ENCODE assay signal across 12 cellular contexts in the genomic region with DNA sequence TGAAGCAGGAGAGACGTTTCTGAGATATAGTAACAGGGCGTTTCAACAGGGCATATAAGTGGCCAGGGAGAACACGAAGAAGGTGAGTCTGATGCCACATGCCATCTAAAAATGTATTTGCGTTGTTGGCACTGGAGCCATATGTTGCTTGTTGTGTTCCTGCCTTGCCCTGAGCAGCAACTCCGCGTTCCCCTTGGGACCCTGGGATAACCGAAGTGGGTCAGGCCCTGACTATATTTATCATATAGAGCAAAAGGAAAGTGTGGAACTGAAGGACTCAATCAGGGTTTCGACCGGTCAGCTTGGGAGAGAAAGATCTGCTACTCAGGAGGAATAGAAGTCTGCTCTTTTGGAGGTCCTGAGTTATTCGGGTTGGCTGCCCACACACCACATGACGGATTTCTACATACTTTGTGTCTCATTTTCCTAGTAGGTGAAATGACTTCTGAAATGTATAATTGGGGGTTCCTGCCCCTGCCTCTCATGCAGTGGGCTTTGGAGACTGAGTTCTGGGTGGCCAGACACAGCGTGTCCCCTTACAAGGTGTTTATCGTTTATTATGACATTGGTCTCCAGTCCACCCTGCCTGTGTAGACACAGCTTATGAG. TPM values are rescaled to one million over a fixed set of nuclear protein-coding genes. Genes with fewer than 3 reads are reported as not detected.
A peak's percentile ranks its signal among the peaks of the same experiment; 100 is the strongest.
DNase-seq lines count a peak whose midpoint lies in the region; ATAC-seq, FAIRE-seq and TF ChIP-seq lines count a peak whose summit lies in the region.
"Had no signal": no experiment of that assay in that cellular context is flagged by ENCODE, and none has a peak within 500 bp of the region (broad histone marks: within the 10 kb centered on the region; RNA-seq: fewer than 3 reads in every experiment).

No MANE protein-coding gene starts in this region.

- H3K4me3 ChIP-seq in HCT116 (replicated peaks in 1 of 2; ENCODE audit: low read depth in 1 of 2, low read length in 2 of 2) (no peak overlapping the region), GM12878 (0 out of 2 replicates have a peak overlapping the region, but pooled peaks have one; percentile 70)
- H3K4me3 ChIP-seq: mucosa of descending colon had no signal

- H3K79me2 ChIP-seq in HCT116 (ENCODE audit: insufficient read depth, low read length) (peaks cover 59% of the 10 kb centered on the region), GM12878 (ENCODE audit: control insufficient read depth, insufficient read depth, low read length) (peaks cover 12% of the 10 kb centered on the region)

- no peak for TF ChIP-seq POLR2A in HCT116 (IDR thresholded peaks at IDR 0.05; ENCODE audit: borderline replicate concordance, extremely low read depth, insufficient read depth, insufficient read length)
- TF ChIP-seq POLR2A in GM12878 (IDR thresholded peaks at IDR 0.05; ENCODE audit: low read depth, low read length) = no peak
- TF ChIP-seq POLR2A in GM12891 (IDR thresholded peaks at IDR 0.05; ENCODE audit: low read depth, low read length) = no peak

- peaks cover 82% of the 10 kb centered on the region for H3K27me3 Mint-ChIP-seq in neural crest cell (ENCODE audit: low read depth)

- peaks cover 27% of the 10 kb centered on the region for H3K4me1 Mint-ChIP-seq in neural crest cell

- H3K4me1 ChIP-seq in HCT116 (ENCODE audit: control insufficient read depth in 1 of 2, insufficient read depth in 2 of 2, low read length in 2 of 2) (peaks cover 9 to 29% of the 10 kb centered on the region in 2 experiments; a peak in 3 of 4 replicates), GM12878 (ENCODE audit: control insufficient read depth, insufficient read depth, low read length) (no peaks in the 10 kb centered on the region; the same call in 1 of the 2 replicates)

- H3K27ac ChIP-seq in HCT116 (ENCODE audit: low read depth, low read length) (no peak overlapping the region), GM12878 (ENCODE audit: control insufficient read depth, insufficient read depth) (no peak overlapping the region)

- H3K27ac Mint-ChIP-seq in neural crest cell (ENCODE audit: unreplicated experiment) = no peak overlapping the region
- H3K27ac Mint-ChIP-seq: dendritic cell treated with granulocyte-macrophage colony-stimulating factor and Interleukin-4, amounts not matched to agents 40 ng/mL and 50 ng/mL, for 4 days had no signal

- H3K9me3 ChIP-seq in HCT116 (ENCODE audit: control insufficient read depth in 1 of 2, insufficient read depth in 1 of 2, low read depth in 1 of 2, low read length in 2 of 2) (no peaks in the 10 kb centered on the region), GM12878 (replicated peaks; ENCODE audit: control insufficient read depth, insufficient read depth, low read length) (no peaks in the 10 kb centered on the region)
- H3K9me3 ChIP-seq: mucosa of descending colon had no signal

- TF ChIP-seq CTCF in HCT116 (IDR thresholded peaks at IDR 0.05 in 2 of 3, conservative IDR thresholded peaks at IDR 0.05 in 1 of 3; ENCODE audit: borderline replicate concordance in 1 of 3, insufficient read depth in 1 of 3, low read depth in 2 of 3, low read length in 2 of 3) (no peak), GM12878 (IDR thresholded peaks at IDR 0.05 in 2 of 3, conservative IDR thresholded peaks at IDR 0.05 in 1 of 3; ENCODE audit: control insufficient read depth in 2 of 3, extremely low read depth in 1 of 3, insufficient read depth in 1 of 3, low read depth in 3 of 3, low read length in 3 of 3) (no peak), neural crest cell (conservative IDR thresholded peaks at IDR 0.05) (no peak)

- no peaks in the 10 kb centered on the region for H3K9me3 Mint-ChIP-seq in neural crest cell
- H3K9me3 Mint-ChIP-seq: dendritic cell treated with granulocyte-macrophage colony-stimulating factor and Interleukin-4, amounts not matched to agents 40 ng/mL and 50 ng/mL, for 4 days had no signal

- ATAC-seq in HCT116 (no peak), GM12878 (no peak)
- ATAC-seq: mucosa of descending colon had no signal

- H3K9me2 ChIP-seq in HCT116 (ENCODE audit: insufficient read depth) = no peaks in the 10 kb centered on the region

- CTCF ChIA-PET in HCT116 (lab: Charles Lee) (no interaction called here), GM12878 (lab: Yijun Ruan, JAX) (no interaction called here)

- POLR2A ChIA-PET in HCT116 (lab: Charles Lee) = interaction anchor here (7.0 kb wide), 1 partner anchor 8 kb away, joined by 65 read pairs; no protein-coding TSS in a partner anchor
- POLR2A ChIA-PET in GM12878 (lab: Charles Lee) = no interaction called here

- in situ Hi-C loops in GM12878 (cut with MboI) = no loop called here

- peak overlapping the region; percentile 73 for H3K4me3 Mint-ChIP-seq in neural crest cell
- H3K4me3 Mint-ChIP-seq: dendritic cell treated with granulocyte-macrophage colony-stimulating factor and Interleukin-4, amounts not matched to agents 40 ng/mL and 50 ng/mL, for 4 days had no signal

- SMC1A ChIA-PET in GM12878 (lab: Charles Lee; ENCODE audit: uncharacterized antibody, unreplicated experiment) = no interaction called here

- H3K27me3 ChIP-seq in HCT116 (ENCODE audit: insufficient read depth, low read length) (no peaks in the 10 kb centered on the region), GM12878 (replicated peaks in 1 of 2; ENCODE audit: control insufficient read depth in 2 of 2, insufficient read depth in 2 of 2, low read length in 1 of 2) (peaks cover 2 to 4% of the 10 kb centered on the region in 2 experiments; a peak in 2 of 4 replicates)

- intact Hi-C loops in HCT116 (cut with micrococcal nuclease) = loop anchor here (5.0 kb wide), 2 partner anchors 127 to 292 kb away; a partner anchor contains a TSS
- intact Hi-C loops in GM12878 (cut with micrococcal nuclease; ENCODE audit: unreplicated experiment) = no loop called here

- peaks cover 37 to 56% of the 10 kb centered on the region in 2 experiments for H3K36me3 ChIP-seq in HCT116 (ENCODE audit: control insufficient read depth in 1 of 2, insufficient read depth in 2 of 2, low read length in 2 of 2)
- no peaks in the 10 kb centered on the region for H3K36me3 ChIP-seq in GM12878 (ENCODE audit: control insufficient read depth in 2 of 2, insufficient read depth in 2 of 2, low read length in 1 of 2)

- H3K36me3 Mint-ChIP-seq in neural crest cell (ENCODE audit: low read depth) = no peaks in the 10 kb centered on the region

- no peak overlapping the region; the same call in 1 of the 2 replicates for H3K4me2 ChIP-seq in HCT116 (ENCODE audit: low read length)
- peak overlapping the region; percentile 18; the same call in 1 of the 2 replicates for H3K4me2 ChIP-seq in GM12878 (ENCODE audit: control insufficient read depth, insufficient read depth)

- DNase-seq in NCI-H1694 treated with DMSO at 0.1 percent for 48 hours (lab: John Stamatoyannopoulos, UW) (peak; percentile 20), NCI-H1694 (lab: John Stamatoyannopoulos, UW) (no peak), HCT116 (ENCODE audit: low read depth, low spot score) (no peak), GM12878 (ENCODE audit: low read depth, low spot score) (no peak), neural crest cell (ENCODE audit: low read depth, low spot score) (no peak), SIG-M5 treated with dmso at 0.1 percent for 504 hours (lab: John Stamatoyannopoulos, UW; ENCODE audit: unreplicated experiment) (no peak), GM12891 (ENCODE audit: insufficient read length, low spot score) (no peak), Kasumi-1 (lab: John Stamatoyannopoulos, UW) (no peak)
- DNase-seq: 8988T, mucosa of descending colon, T1000 had no signal

- H3K9ac ChIP-seq in HCT116 (ENCODE audit: low read length) (no peak overlapping the region), GM12878 (ENCODE audit: control insufficient read depth, insufficient read depth, low read length) (no peak overlapping the region)

- no peak for TF ChIP-seq RAD21 in HCT116 (IDR thresholded peaks at IDR 0.05; ENCODE audit: low read depth)
- TF ChIP-seq RAD21 in GM12878 (IDR thresholded peaks at IDR 0.05; ENCODE audit: insufficient read depth, low read depth, low read length) = no peak

- TF ChIP-seq EP300 in GM12878 (IDR thresholded peaks at IDR 0.05; ENCODE audit: borderline replicate concordance in 1 of 2, control insufficient read depth in 1 of 2, low read depth in 2 of 2, low read length in 2 of 2) = no peak

- peaks cover 7% of the 10 kb centered on the region; the same call in 1 of the 2 replicates for H4K20me1 ChIP-seq in HCT116 (ENCODE audit: insufficient read depth)
- no peaks in the 10 kb centered on the region for H4K20me1 ChIP-seq in GM12878 (ENCODE audit: control insufficient read depth, insufficient read depth)

- FAIRE-seq in GM12878 (lab: Jason Lieb, UNC) (peak; percentile 27), GM12891 (lab: Jason Lieb, UNC) (no peak)

- WGBS in GM12878 (ENCODE audit: insufficient coverage, insufficient replicate concordance, low lambda C conversion rate, missing lambda C conversion rate) = 54% methylated on average over 13 of the region's 13 CpGs

- no peak overlapping the region for H2AFZ ChIP-seq in HCT116 (ENCODE audit: low read depth, low read length, poor library complexity, severe bottlenecking)
- no peak overlapping the region for H2AFZ ChIP-seq in GM12878 (ENCODE audit: control insufficient read depth, low read depth, low read length)

- RAD21 ChIA-PET in HCT116 (lab: Charles Lee; ENCODE audit: low non-redundant PET in 1 of 2, low total read pairs in 2 of 2, uncharacterized antibody in 2 of 2, unreplicated experiment in 2 of 2) = no interaction called here
- RAD21 ChIA-PET in GM12878 (lab: Charles Lee; ENCODE audit: unreplicated experiment) = no interaction called here

- BruUV-seq in HCT116 (replicated peaks; lab: Mats Ljungman, UMichigan) (TSS peak; percentile 12), GM12878 (replicated peaks; lab: Mats Ljungman, UMichigan) (no TSS peak)

RNA-seq across cellular contexts. Expression of a gene that starts 3.0 kb away (rescaled TPM):
- total RNA-seq in HCT116 (2021; ENCODE audit: unreplicated experiment) (97.3 TPM), GM12878 (2014; rRNA removed) (2.0 and 3.4 TPM in 2 replicates), GM12878 (2014; rRNA removed; fragmentation: Illumina TruSeq; extraction: Trizol) (1.7 and 1.8 TPM in 2 replicates), GM12878 (2021) (3.5 and 3.7 TPM in 2 replicates), neural crest cell (2.6 and 3.8 TPM in 2 replicates)
- 177 and 214 TPM in 2 replicates for polyA plus RNA-seq in HCT116 (2012)
- total RNA-seq in GM12878 (2013; cell fraction: nucleolus; rRNA removed) = 24.5 and 26.4 TPM in 2 replicates
- 2.1 TPM for polyA plus RNA-seq in GM12878 (2011; ENCODE audit: low read depth)
- polyA plus RNA-seq in GM12878 (2011; rRNA removed) (1.1 and 1.2 TPM in 2 replicates), GM12878 (2014; fragmentation: Illumina TruSeq; extraction: Trizol) (1.5 and 2.0 TPM in 2 replicates), GM12878 (2014; fragmentation: Nextera tagmentation; extraction: Ambion mirVana) (under 1 TPM; 0.05 to 0.13 TPM), GM12878 (2014; rRNA removed) (3.2 and 4.8 TPM in 2 replicates), GM12878 (2016; fragmentation: Nextera tagmentation; extraction: Ambion mirVana) (1 to 10 TPM; 2.6 to 4.4 TPM)
- 0.62 and 1.5 TPM in 2 replicates for polyA plus RNA-seq in GM12878 (2011; cell fraction: cytosol; rRNA removed)
- 2.4 and 4.0 TPM in 2 replicates for polyA plus RNA-seq in GM12878 (2011; cell fraction: nucleus; rRNA removed)
- 5.0 and 6.0 TPM in 2 replicates for polyA plus RNA-seq in GM12878 (2012)
- polyA minus RNA-seq in GM12878 (2011; rRNA and poly(A)+ RNA removed) = 0.51 and 0.98 TPM in 2 replicates
- 0.67 and 3.0 TPM in 2 replicates for polyA minus RNA-seq in GM12878 (2011; cell fraction: cytosol; rRNA and poly(A)+ RNA removed)
- polyA minus RNA-seq in GM12878 (2011; cell fraction: nucleus; rRNA and poly(A)+ RNA removed) = 1.6 and 1.9 TPM in 2 replicates
- polyA plus RNA-seq in GM12891 (2012; ENCODE audit: low read depth, missing spikeins) = 12.0 TPM
